ENCODE assay signal across 8 cellular contexts in genomic region chr6:29722773-29723665, GRCh38.
DNase-seq lines count a peak whose midpoint lies in the region; TF ChIP-seq lines count a peak whose summit lies in the region.

HLA-F (plus strand) TSS chr6:29723434; CDS start chr6:29723464, 30 bp downstream.

- H3K27ac ChIP-seq in cingulate gyrus (ENCODE audit: low read depth, low read length) = peak within 1 kb of the TSS; percentile 14
- peak within 1 kb of the TSS; percentile 83 for H3K27ac ChIP-seq in layer of hippocampus (ENCODE audit: low read depth, low read length)

- peak; percentile 89 for DNase-seq in GM10266 (ENCODE audit: extremely low spot score)
- peak; percentile 84 for DNase-seq in HEK293T (ENCODE audit: extremely low spot score)
- peak; percentile 19 for DNase-seq in NCI-H2029 (lab: John Stamatoyannopoulos, UW)
- peak; percentile 83 for DNase-seq in activated CD4-positive, alpha-beta T cell treated with anti-CD3 and anti-CD28 coated beads for 48 hours
- DNase-seq in stimulated activated CD4-positive, alpha-beta T cell treated with anti-CD3 and anti-CD28 coated beads, Interleukin-15, amount 100 ng/mL, for 48 hours (ENCODE audit: low read depth in 2 of 2) = peak; percentile 51 to 71
- no peak for DNase-seq in NAMALWA (ENCODE audit: low spot score)

- H3K27me3 ChIP-seq in layer of hippocampus (ENCODE audit: control insufficient read depth, insufficient read depth, low read length) = no peaks in the 10 kb centered on the region

- CTCF ChIA-PET in HEK293T (lab: Yijun Ruan, JAX) = interaction anchor here (0.6 to 0.7 kb wide), 2 partner anchors 15 to 303 kb away, joined by 3 read pairs; no protein-coding TSS in a partner anchor

- POLR2A ChIA-PET in HEK293T (lab: Yijun Ruan, JAX) = no interaction called here

- TF ChIP-seq CTCF in GM10266 (IDR thresholded peaks at IDR 0.05; ENCODE audit: control insufficient read depth, insufficient read depth, low read depth, missing control alignments) = no peak

TF ChIP-seq in HEK293T, 16 proteins besides CTCF, POLR2A, EP300 and RAD21:
- TF ChIP-seq NFRKB (IDR thresholded peaks at IDR 0.05) (no peak), L3MBTL2 (conservative IDR thresholded peaks at IDR 0.05) (peak; percentile 79)
